ENCODE assay signal across 17 cellular contexts in genomic region chr2:66790651-66791181, GRCh38.
DNase-seq lines count a peak whose midpoint lies in the region; ATAC-seq and TF ChIP-seq lines count a peak whose summit lies in the region.
"Had no signal": no experiment of that assay in that cellular context is flagged by ENCODE, and none has a peak within 500 bp of the region (broad histone marks: within the 10 kb centered on the region; RNA-seq: fewer than 3 reads in every experiment).

No MANE protein-coding gene starts in this region.

- H3K36me3 Mint-ChIP-seq in progenitor cell of endocrine pancreas (ENCODE audit: insufficient read depth), result no peaks in the 10 kb centered on the region
- H3K36me3 Mint-ChIP-seq: naive thymus-derived CD4-positive, alpha-beta T cell had no signal

- H3K27ac Mint-ChIP-seq in progenitor cell of endocrine pancreas, result peak overlapping the region; percentile 8
- H3K27ac Mint-ChIP-seq: activated B cell treated with CpG ODN at 0.5 μM for 24 hours; naive thymus-derived CD4-positive, alpha-beta T cell had no signal

- no peaks in the 10 kb centered on the region for H3K9me3 Mint-ChIP-seq in progenitor cell of endocrine pancreas (ENCODE audit: low read depth)
- H3K9me3 Mint-ChIP-seq: activated B cell treated with CpG ODN at 0.5 μM for 24 hours; naive thymus-derived CD4-positive, alpha-beta T cell had no signal

- H3K4me1 Mint-ChIP-seq in progenitor cell of endocrine pancreas (ENCODE audit: low read depth), result peaks cover 22% of the 10 kb centered on the region
- H3K4me1 Mint-ChIP-seq: activated B cell treated with CpG ODN at 0.5 μM for 24 hours; naive thymus-derived CD4-positive, alpha-beta T cell had no signal

- no peak overlapping the region for H3K4me3 Mint-ChIP-seq in progenitor cell of endocrine pancreas (ENCODE audit: low read depth)
- H3K4me3 Mint-ChIP-seq: activated B cell treated with CpG ODN at 0.5 μM for 24 hours; naive thymus-derived CD4-positive, alpha-beta T cell had no signal

- H3K4me3 ChIP-seq in fibroblast of villous mesenchyme (ENCODE audit: low read depth, low read length), result no peak overlapping the region
- H3K4me3 ChIP-seq: heart left ventricle, Peyer's patch, right lobe of liver, upper lobe of left lung had no signal

- no peaks in the 10 kb centered on the region for H3K27me3 Mint-ChIP-seq in progenitor cell of endocrine pancreas
- H3K27me3 Mint-ChIP-seq: naive thymus-derived CD4-positive, alpha-beta T cell had no signal

- ATAC-seq in HG03460 (IDR thresholded peaks at IDR 0.05; ENCODE audit: unreplicated experiment), result no peak
- ATAC-seq: naive thymus-derived CD4-positive, alpha-beta T cell had no signal

- DNase-seq in EL (peak; percentile 54), amniotic epithelial cell (ENCODE audit: low read depth) (peak; percentile 46), fibroblast of villous mesenchyme (ENCODE audit: low read depth) (peak; percentile 55), progenitor cell of endocrine pancreas (ENCODE audit: low spot score, unreplicated experiment) (no peak), NCI-H2029 (lab: John Stamatoyannopoulos, UW) (no peak), epidermal melanocyte (ENCODE audit: insufficient read length, low spot score) (no peak)
- DNase-seq in activated CD8-positive, alpha-beta memory T cell treated with anti-CD3 and anti-CD28 coated beads, Interleukin-2, amount 50 U/mL, for 48 hours, result no peak
- DNase-seq: activated B cell treated with CpG ODN at 0.5 μM for 24 hours; activated gamma-delta T cell treated with Interleukin-2 at 50 U/mL for 16 hours; effector CD8-positive, alpha-beta T cell; heart left ventricle; naive thymus-derived CD4-positive, alpha-beta T cell; Peyer's patch; right lobe of liver; stimulated activated CD4-positive, alpha-beta T cell treated with anti-CD3 and anti-CD28 coated beads, Interleukin-4, amount 100 ng/mL, for 24 hours; upper lobe of left lung had no signal

- no peak for TF ChIP-seq CTCF in fibroblast of villous mesenchyme (IDR thresholded peaks at IDR 0.05; ENCODE audit: insufficient read depth, low read depth, low read length)
- TF ChIP-seq CTCF in progenitor cell of endocrine pancreas (IDR thresholded peaks at IDR 0.05; ENCODE audit: unreplicated experiment), result no peak

Comparison
In these comparisons a context has a peak if more than half of its experiments do, and no peak if none do; other contexts are left out.
1. DNase-seq: peak in EL (single experiment), amniotic epithelial cell (single experiment) and fibroblast of villous mesenchyme (single experiment); none in progenitor cell of endocrine pancreas (single experiment), NCI-H2029 (single experiment), epidermal melanocyte (single experiment) and activated CD8-positive, alpha-beta memory T cell treated with anti-CD3 and anti-CD28 coated beads, Interleukin-2, amount 50 U/mL, for 48 hours (single experiment).